ENCODE assay signal across 7 cellular contexts in genomic region chr3:42572278-42572677, GRCh38. TPM values are rescaled to one million over a fixed set of nuclear protein-coding genes. Genes with fewer than 3 reads are reported as not detected.
A peak's percentile ranks its signal among the peaks of the same experiment; 100 is the strongest.
DNase-seq lines count a peak whose midpoint lies in the region; ATAC-seq, FAIRE-seq and TF ChIP-seq lines count a peak whose summit lies in the region.

No MANE protein-coding gene starts in this region.

- TF ChIP-seq CTCF in GM23338 (conservative IDR thresholded peaks at IDR 0.05; ENCODE audit: low read depth in 2 of 2) (peak; percentile 74 to 93), osteocyte (IDR thresholded peaks at IDR 0.05) (peak; percentile 43)

- H3K36me3 ChIP-seq in GM23338 (ENCODE audit: insufficient read depth) = peaks cover 12% of the 10 kb centered on the region

- H3K36me3 Mint-ChIP-seq in GM23338 (ENCODE audit: low read depth) (peaks cover 46% of the 10 kb centered on the region), osteocyte (ENCODE audit: unreplicated experiment) (peaks cover 43% of the 10 kb centered on the region)

- H3K9me2 ChIP-seq in GM23338 (ENCODE audit: insufficient read depth) = no peaks in the 10 kb centered on the region

- no peaks in the 10 kb centered on the region for H3K27me3 Mint-ChIP-seq in GM23338 (ENCODE audit: insufficient read depth, low read depth, poor library complexity)
- no peaks in the 10 kb centered on the region for H3K27me3 Mint-ChIP-seq in osteocyte (ENCODE audit: unreplicated experiment)

- H3K4me3 Mint-ChIP-seq in GM23338 (no peak overlapping the region), osteocyte (ENCODE audit: unreplicated experiment) (no peak overlapping the region)

- no peaks in the 10 kb centered on the region for H3K27me3 ChIP-seq in GM23338 (ENCODE audit: insufficient read depth)

- H3K27ac Mint-ChIP-seq in GM23338 (no peak overlapping the region), osteocyte (ENCODE audit: unreplicated experiment) (no peak overlapping the region)

- H3K4me1 ChIP-seq in GM23338 (ENCODE audit: insufficient read depth) = no peaks in the 10 kb centered on the region; the same call in 1 of the 2 replicates

- H3K4me1 Mint-ChIP-seq in GM23338 (peaks cover 7% of the 10 kb centered on the region; the same call in 2 of the 3 replicates), osteocyte (ENCODE audit: unreplicated experiment) (peaks cover 7% of the 10 kb centered on the region)

- peak; percentile 52 for DNase-seq in DMS53 (lab: John Stamatoyannopoulos, UW)
- peak; percentile 91 for DNase-seq in GM23338 (ENCODE audit: low spot score)
- DNase-seq in RCC 7860 (ENCODE audit: low spot score) = peak; percentile 20
- no peak for DNase-seq in osteocyte (ENCODE audit: extremely low spot score, unreplicated experiment)
- no peak for DNase-seq in NCI-H774 (lab: John Stamatoyannopoulos, UW)

- peaks cover 60% of the 10 kb centered on the region for H3K79me2 ChIP-seq in GM23338 (replicated peaks; ENCODE audit: insufficient read depth)

- H3K4me2 ChIP-seq in GM23338 = no peak overlapping the region

- no peak overlapping the region for H3K4me3 ChIP-seq in GM23338

- FAIRE-seq in RCC 7860 (lab: Jason Lieb, UNC) = no peak

- H4K20me1 ChIP-seq in GM23338 (replicated peaks; ENCODE audit: insufficient read depth) = peaks cover 20% of the 10 kb centered on the region

- H3K9me3 Mint-ChIP-seq in GM23338 = peaks cover 16% of the 10 kb centered on the region; the same call in 2 of the 3 replicates
- H3K9me3 Mint-ChIP-seq in osteocyte (ENCODE audit: unreplicated experiment) = peaks cover 8% of the 10 kb centered on the region

- no peaks in the 10 kb centered on the region for H3F3A ChIP-seq in GM23338 (replicated peaks; ENCODE audit: low read depth)

- no peak overlapping the region for H2AFZ ChIP-seq in GM23338

- H3K27ac ChIP-seq in GM23338 (ENCODE audit: low read depth) = no peak overlapping the region

- ATAC-seq in GM23338 (peak; percentile 100), esophagus mucosa (peak; percentile 53), HG02852 (IDR thresholded peaks at IDR 0.05; ENCODE audit: unreplicated experiment) (no peak)

TF ChIP-seq in GM23338, 12 proteins besides CTCF, POLR2A, EP300 and RAD21:
- TF ChIP-seq ETS1 (IDR thresholded peaks at IDR 0.05) = no peak
- TF ChIP-seq, protein P1, sequence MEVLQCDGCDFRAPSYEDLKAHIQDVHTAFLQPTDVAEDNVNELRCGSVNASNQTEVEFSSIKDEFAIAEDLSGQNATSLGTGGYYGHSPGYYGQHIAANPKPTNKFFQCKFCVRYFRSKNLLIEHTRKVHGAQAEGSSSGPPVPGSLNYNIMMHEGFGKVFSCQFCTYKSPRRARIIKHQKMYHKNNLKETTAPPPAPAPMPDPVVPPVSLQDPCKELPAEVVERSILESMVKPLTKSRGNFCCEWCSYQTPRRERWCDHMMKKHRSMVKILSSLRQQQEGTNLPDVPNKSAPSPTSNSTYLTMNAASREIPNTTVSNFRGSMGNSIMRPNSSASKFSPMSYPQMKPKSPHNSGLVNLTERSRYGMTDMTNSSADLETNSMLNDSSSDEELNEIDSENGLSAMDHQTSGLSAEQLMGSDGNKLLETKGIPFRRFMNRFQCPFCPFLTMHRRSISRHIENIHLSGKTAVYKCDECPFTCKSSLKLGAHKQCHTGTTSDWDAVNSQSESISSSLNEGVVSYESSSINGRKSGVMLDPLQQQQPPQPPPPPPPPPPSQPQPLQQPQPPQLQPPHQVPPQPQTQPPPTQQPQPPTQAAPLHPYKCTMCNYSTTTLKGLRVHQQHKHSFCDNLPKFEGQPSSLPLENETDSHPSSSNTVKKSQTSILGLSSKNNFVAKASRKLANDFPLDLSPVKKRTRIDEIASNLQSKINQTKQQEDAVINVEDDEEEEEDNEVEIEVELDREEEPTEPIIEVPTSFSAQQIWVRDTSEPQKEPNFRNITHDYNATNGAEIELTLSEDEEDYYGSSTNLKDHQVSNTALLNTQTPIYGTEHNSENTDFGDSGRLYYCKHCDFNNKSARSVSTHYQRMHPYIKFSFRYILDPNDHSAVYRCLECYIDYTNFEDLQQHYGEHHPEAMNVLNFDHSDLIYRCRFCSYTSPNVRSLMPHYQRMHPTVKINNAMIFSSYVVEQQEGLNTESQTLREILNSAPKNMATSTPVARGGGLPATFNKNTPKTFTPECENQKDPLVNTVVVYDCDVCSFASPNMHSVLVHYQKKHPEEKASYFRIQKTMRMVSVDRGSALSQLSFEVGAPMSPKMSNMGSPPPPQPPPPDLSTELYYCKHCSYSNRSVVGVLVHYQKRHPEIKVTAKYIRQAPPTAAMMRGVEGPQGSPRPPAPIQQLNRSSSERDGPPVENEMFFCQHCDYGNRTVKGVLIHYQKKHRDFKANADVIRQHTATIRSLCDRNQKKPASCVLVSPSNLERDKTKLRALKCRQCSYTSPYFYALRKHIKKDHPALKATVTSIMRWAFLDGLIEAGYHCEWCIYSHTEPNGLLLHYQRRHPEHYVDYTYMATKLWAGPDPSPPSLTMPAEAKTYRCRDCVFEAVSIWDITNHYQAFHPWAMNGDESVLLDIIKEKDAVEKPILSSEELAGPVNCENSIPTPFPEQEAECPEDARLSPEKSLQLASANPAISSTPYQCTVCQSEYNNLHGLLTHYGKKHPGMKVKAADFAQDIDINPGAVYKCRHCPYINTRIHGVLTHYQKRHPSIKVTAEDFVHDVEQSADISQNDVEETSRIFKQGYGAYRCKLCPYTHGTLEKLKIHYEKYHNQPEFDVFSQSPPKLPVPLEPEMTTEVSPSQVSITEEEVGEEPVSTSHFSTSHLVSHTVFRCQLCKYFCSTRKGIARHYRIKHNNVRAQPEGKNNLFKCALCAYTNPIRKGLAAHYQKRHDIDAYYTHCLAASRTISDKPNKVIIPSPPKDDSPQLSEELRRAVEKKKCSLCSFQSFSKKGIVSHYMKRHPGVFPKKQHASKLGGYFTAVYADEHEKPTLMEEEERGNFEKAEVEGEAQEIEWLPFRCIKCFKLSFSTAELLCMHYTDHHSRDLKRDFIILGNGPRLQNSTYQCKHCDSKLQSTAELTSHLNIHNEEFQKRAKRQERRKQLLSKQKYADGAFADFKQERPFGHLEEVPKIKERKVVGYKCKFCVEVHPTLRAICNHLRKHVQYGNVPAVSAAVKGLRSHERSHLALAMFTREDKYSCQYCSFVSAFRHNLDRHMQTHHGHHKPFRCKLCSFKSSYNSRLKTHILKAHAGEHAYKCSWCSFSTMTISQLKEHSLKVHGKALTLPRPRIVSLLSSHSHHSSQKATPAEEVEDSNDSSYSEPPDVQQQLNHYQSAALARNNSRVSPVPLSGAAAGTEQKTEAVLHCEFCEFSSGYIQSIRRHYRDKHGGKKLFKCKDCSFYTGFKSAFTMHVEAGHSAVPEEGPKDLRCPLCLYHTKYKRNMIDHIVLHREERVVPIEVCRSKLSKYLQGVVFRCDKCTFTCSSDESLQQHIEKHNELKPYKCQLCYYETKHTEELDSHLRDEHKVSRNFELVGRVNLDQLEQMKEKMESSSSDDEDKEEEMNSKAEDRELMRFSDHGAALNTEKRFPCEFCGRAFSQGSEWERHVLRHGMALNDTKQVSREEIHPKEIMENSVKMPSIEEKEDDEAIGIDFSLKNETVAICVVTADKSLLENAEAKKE (CRISPR knock-in tag; IDR thresholded peaks at IDR 0.05) = peak; percentile 45; the same call in 1 of the 2 replicates

RNA-seq across cellular contexts. Expression of gene SEC22C, which starts 9.5 kb away (rescaled TPM):
- total RNA-seq in GM23338 (2014; rRNA removed; shearing (Covaris generic)) = 48.3 and 52.3 TPM in 2 replicates
- polyA plus RNA-seq in GM23338 (2016; fragmentation: Nextera tagmentation; extraction: Ambion mirVana) = 16.8 and 21.9 TPM in 2 replicates
- total RNA-seq in esophagus mucosa = 17.4 TPM
- 56.2 and 58.4 TPM in 2 replicates for total RNA-seq in osteocyte

RNA-seq across cellular contexts. Expression of gene SS18L2, which starts 18.4 kb away (rescaled TPM):
- total RNA-seq in GM23338 (2014; rRNA removed; shearing (Covaris generic)) = 75.2 and 75.3 TPM in 2 replicates
- polyA plus RNA-seq in GM23338 (2016; fragmentation: Nextera tagmentation; extraction: Ambion mirVana) = 228 and 241 TPM in 2 replicates
- total RNA-seq in esophagus mucosa (20.2 TPM), osteocyte (16.5 and 17.2 TPM in 2 replicates)

RNA-seq across cellular contexts. Expression of gene NKTR, which starts 28.2 kb away (rescaled TPM):
- 88.2 and 117 TPM in 2 replicates for total RNA-seq in GM23338 (2014; rRNA removed; shearing (Covaris generic))
- polyA plus RNA-seq in GM23338 (2016; fragmentation: Nextera tagmentation; extraction: Ambion mirVana) = 68.7 and 81.3 TPM in 2 replicates
- total RNA-seq in esophagus mucosa (25.4 TPM), osteocyte (65.4 and 73.7 TPM in 2 replicates)

Comparison
In these comparisons a context has a peak if more than half of its experiments do, and no peak if none do; other contexts are left out.
1. DNase-seq: peak in DMS53 (single experiment), GM23338 (single experiment) and RCC 7860 (single experiment); none in osteocyte (single experiment) and NCI-H774 (single experiment).